10 cellular contexts compared by ENCODE assay signal in genomic region chr2:197028230-197028629, GRCh38.
DNase-seq lines count a peak whose midpoint lies in the region; ATAC-seq and TF ChIP-seq lines count a peak whose summit lies in the region.
"Had no signal": no experiment of that assay in that cellular context is flagged by ENCODE, and none has a peak within 500 bp of the region (broad histone marks: within the 10 kb centered on the region; RNA-seq: fewer than 3 reads in every experiment).

No MANE protein-coding gene starts in this region.

- CTCF ChIA-PET in SK-N-SH (lab: Yijun Ruan, JAX) = interaction anchor here (0.9 to 2.0 kb wide), 3 partner anchors 10 to 294 kb away, joined by 3 to 7 read pairs (median 4); no protein-coding TSS in a partner anchor

- POLR2A ChIA-PET in SK-N-SH (lab: Yijun Ruan, JAX) = no interaction called here

- H3F3A ChIP-seq in SK-N-SH (replicated peaks; ENCODE audit: insufficient read depth) = no peaks in the 10 kb centered on the region

- H3K4me2 ChIP-seq in SK-N-SH = no peak overlapping the region

- WGBS in SK-N-SH (ENCODE audit: low lambda C conversion rate) = 64% methylated on average over 4 of the region's 4 CpGs

- no peak overlapping the region for H2AFZ ChIP-seq in SK-N-SH (ENCODE audit: low read depth)

- H3K79me2 ChIP-seq in SK-N-SH (ENCODE audit: insufficient read depth) = no peaks in the 10 kb centered on the region

- intact Hi-C loops in tibial artery (cut with DNase I; ENCODE audit: low total_unique reads) = no loop called here

- ATAC-seq in GM18868 (IDR thresholded peaks at IDR 0.05; ENCODE audit: unreplicated experiment) = no peak
- ATAC-seq: psoas muscle had no signal

- TF ChIP-seq CTCF in SK-N-SH (IDR thresholded peaks at IDR 0.05) (no peak), foreskin fibroblast (IDR thresholded peaks at IDR 0.05; ENCODE audit: low read depth, low read length) (no peak), tibial artery (IDR thresholded peaks at IDR 0.05) (no peak)

- H3K27me3 ChIP-seq in SK-N-SH (ENCODE audit: insufficient read depth) (no peaks in the 10 kb centered on the region), tibial artery (no peaks in the 10 kb centered on the region)

- no peaks in the 10 kb centered on the region; a peak in 1 of 4 replicates for H3K4me1 ChIP-seq in SK-N-SH (ENCODE audit: control insufficient read depth in 1 of 2, insufficient read depth in 2 of 2, low read depth in 1 of 2, low read length in 1 of 2)
- H3K4me1 ChIP-seq in tibial artery = no peaks in the 10 kb centered on the region
- H3K4me1 ChIP-seq: HAP-1, psoas muscle had no signal

- no peak for TF ChIP-seq RAD21 in SK-N-SH (IDR thresholded peaks at IDR 0.05; ENCODE audit: low read length)

- TF ChIP-seq EP300 in SK-N-SH (IDR thresholded peaks at IDR 0.05; ENCODE audit: borderline replicate concordance in 1 of 2, low read depth in 1 of 2, low read length in 1 of 2) = no peak

- H3K4me3 ChIP-seq in SK-N-SH (ENCODE audit: low read depth in 2 of 2, low read length in 1 of 2) (no peak overlapping the region), foreskin fibroblast (ENCODE audit: low read depth in 1 of 2, low read length in 2 of 2) (no peak overlapping the region), tibial artery (no peak overlapping the region)
- H3K4me3 ChIP-seq: HAP-1, psoas muscle had no signal

- H3K36me3 ChIP-seq in SK-N-SH (replicated peaks in 1 of 2; ENCODE audit: control insufficient read depth in 1 of 2, insufficient read depth in 2 of 2, low read length in 1 of 2) (peaks cover 0 to 10% of the 10 kb centered on the region in 2 experiments), tibial artery (peaks cover 17 to 35% (median 22%) of the 10 kb centered on the region in 3 donors)
- H3K36me3 ChIP-seq: HAP-1 had no signal

- H3K9me2 ChIP-seq in SK-N-SH = no peaks in the 10 kb centered on the region

- no peaks in the 10 kb centered on the region for H3K9me3 ChIP-seq in SK-N-SH
- no peaks in the 10 kb centered on the region for H3K9me3 ChIP-seq in tibial artery
- H3K9me3 ChIP-seq: HAP-1, psoas muscle had no signal

- no peaks in the 10 kb centered on the region for H4K20me1 ChIP-seq in SK-N-SH (ENCODE audit: insufficient read depth)

- H3K9ac ChIP-seq in SK-N-SH = no peak overlapping the region

- DNase-seq in A172 (ENCODE audit: low spot score) (peak; percentile 96), EH (ENCODE audit: low read depth) (peak; percentile 84), SK-N-SH (no peak), foreskin fibroblast (peak; percentile 39 to 57), tibial artery (no peak), cerebellar cortex (ENCODE audit: low spot score) (no peak), mucosa of gallbladder (ENCODE audit: low spot score) (no peak)
- DNase-seq: psoas muscle had no signal

- H3K27ac ChIP-seq in SK-N-SH (ENCODE audit: low read depth in 2 of 2, low read length in 1 of 2) (no peak overlapping the region), tibial artery (no peak overlapping the region)
- H3K27ac ChIP-seq: psoas muscle had no signal

TF ChIP-seq in SK-N-SH, 30 proteins besides CTCF, POLR2A, EP300 and RAD21:
- TF ChIP-seq MEF2A (IDR thresholded peaks at IDR 0.05; ENCODE audit: borderline replicate concordance, low read depth) = no peak
- 0 out of 2 replicates have a peak, but pooled peaks have one; percentile 7 for TF ChIP-seq JUND (IDR thresholded peaks at IDR 0.05)

Comparison
In these comparisons a context has a peak if more than half of its experiments do, and no peak if none do; other contexts are left out.
1. DNase-seq: peak in A172 (single experiment), EH (single experiment) and foreskin fibroblast (2 of 2); none in SK-N-SH (single experiment), tibial artery (0 of 2), cerebellar cortex (single experiment) and mucosa of gallbladder (single experiment).